In genomic region chr19:48959341-48960239, GRCh38 we compare ENCODE assay signal across 16 cellular contexts. TPM values are rescaled to one million over a fixed set of nuclear protein-coding genes. Genes with fewer than 3 reads are reported as not detected.
DNase-seq lines count a peak whose midpoint lies in the region; ATAC-seq and TF ChIP-seq lines count a peak whose summit lies in the region.
"Had no signal": no experiment of that assay in that cellular context is flagged by ENCODE, and none has a peak within 500 bp of the region (broad histone marks: within the 10 kb centered on the region; RNA-seq: fewer than 3 reads in every experiment).

No MANE protein-coding gene starts in this region.

- H3K9me3 ChIP-seq in Peyer's patch (no peaks in the 10 kb centered on the region), left lung (no peaks in the 10 kb centered on the region), heart right ventricle (no peaks in the 10 kb centered on the region)
- H3K9me3 ChIP-seq: breast epithelium had no signal

- intact Hi-C loops in left lung (cut with DNase I) = no loop called here
- intact Hi-C loops in heart right ventricle (cut with DNase I) = loop anchor here in 5 of 10 donors (10.0 kb wide), 4 partner anchors 85 to 485 kb away; partner anchors contain the start of genes CA11 (in 3 of the 5), DBP (in 2 of the 5) and PPP1R15A (in 2 of the 5)

- H3K27me3 ChIP-seq in Peyer's patch (no peaks in the 10 kb centered on the region), left lung (no peaks in the 10 kb centered on the region), heart right ventricle (no peaks in the 10 kb centered on the region)
- H3K27me3 ChIP-seq: breast epithelium had no signal

- WGBS in heart right ventricle, 2 donors = 83 to 88% methylated on average over 15 to 16 of the region's 16 CpGs

- ATAC-seq in left lung (no peak), heart right ventricle (no peak), HG03442 (IDR thresholded peaks at IDR 0.05; ENCODE audit: unreplicated experiment) (no peak)
- ATAC-seq: Panc1 had no signal

- TF ChIP-seq CTCF in Peyer's patch (IDR thresholded peaks at IDR 0.05) (no peak), left lung (IDR thresholded peaks at IDR 0.05) (no peak), heart right ventricle (IDR thresholded peaks at IDR 0.05) (no peak)

- TF ChIP-seq POLR2A in GM19193 (IDR thresholded peaks at IDR 0.05; ENCODE audit: extremely low read depth, insufficient read depth, insufficient read length) (peak; percentile 27), Peyer's patch (IDR thresholded peaks at IDR 0.05) (no peak)

- peaks cover 0 to 52% (median 24%) of the 10 kb centered on the region in 4 donors for H3K4me1 ChIP-seq in Peyer's patch
- H3K4me1 ChIP-seq in left lung = peaks cover 18 to 73% of the 10 kb centered on the region in 2 donors
- H3K4me1 ChIP-seq in heart right ventricle = peaks cover 14 to 51% (median 28%) of the 10 kb centered on the region in 9 donors

- H3K4me3 ChIP-seq in Peyer's patch = no peak overlapping the region
- H3K4me3 ChIP-seq in left lung = no peak overlapping the region
- no peak overlapping the region for H3K4me3 ChIP-seq in heart right ventricle
- H3K4me3 ChIP-seq: breast epithelium had no signal

- H3K36me3 ChIP-seq in Peyer's patch (no peaks in the 10 kb centered on the region), left lung (peaks cover 0 to 18% of the 10 kb centered on the region in 2 donors), heart right ventricle (peaks cover 0 to 31% (median 0%) of the 10 kb centered on the region in 9 donors)
- H3K36me3 ChIP-seq: breast epithelium had no signal

- H3K27ac ChIP-seq in Peyer's patch (peak overlapping the region; percentile 25 to 96 (median 88)), left lung (peak overlapping the region in 1 of 2 donors; percentile 45), heart right ventricle (no peak overlapping the region)
- H3K27ac ChIP-seq: breast epithelium had no signal

- peak in 1 of 3 donors; percentile 54 for DNase-seq in Peyer's patch
- peak; percentile 64 to 80 for DNase-seq in left lung
- no peak for DNase-seq in heart right ventricle
- DNase-seq: activated CD4-positive, alpha-beta T cell treated with anti-CD3 and anti-CD28 coated beads, Interleukin-2, amount 50 U/mL, for 48 hours; activated naive CD4-positive, alpha-beta T cell treated with Interleukin-2 at 50 U/mL for 16 hours; CD4-positive, alpha-beta T cell; endodermal cell; foreskin melanocyte; IMR-90; NCI-H1436 treated with DMSO at 0.1 percent for 48 hours; NCI-H446 treated with DMSO at 0.1 percent for 48 hours had no signal

RNA-seq across cellular contexts. Expression of gene BAX, which starts 4.9 kb away (rescaled TPM):
- total RNA-seq in Peyer's patch (100 to 1,000 TPM in 3 of 4 donors, 10 to 100 TPM in 1; 71.0 to 138 (median 104) TPM), left lung (100 to 1,000 TPM; 130 to 141 TPM), heart right ventricle (10 to 100 TPM; 11.5 to 41.5 (median 19.5) TPM)
- 10 to 100 TPM; 17.6 to 37.4 TPM for polyA plus RNA-seq in heart right ventricle

RNA-seq across cellular contexts. Expression of gene FTL, which starts 5.5 kb away (rescaled TPM):
- 1,000 to 10,000 TPM; 5,249 to 9,852 (median 6,180) TPM for total RNA-seq in Peyer's patch
- 1,000 to 10,000 TPM; 8,739 to 9,329 TPM for total RNA-seq in left lung
- 1,000 to 10,000 TPM in 2 of 10 donors, 100 to 1,000 TPM in 8; 450 to 3,518 (median 637) TPM for total RNA-seq in heart right ventricle
- polyA plus RNA-seq in heart right ventricle = 1,000 to 10,000 TPM; 1,046 to 1,578 TPM

RNA-seq across cellular contexts. Expression of gene DHDH, which starts 26.1 kb away (rescaled TPM):
- total RNA-seq in Peyer's patch (10 to 100 TPM in 3 of 4 donors, not detected in 1; 14.6 to 55.5 (median 45.9) TPM), left lung (1 to 10 TPM; 3.3 to 4.1 TPM), heart right ventricle (under 1 TPM in 1 of 10 donors, not detected in 9; 0.51 TPM)
- under 1 TPM in 1 of 2 donors, not detected in 1; 0.17 TPM for polyA plus RNA-seq in heart right ventricle
- total RNA-seq: skeletal muscle tissue had no signal

RNA-seq across cellular contexts. Expression of gene GYS1, which starts 33.5 kb away (rescaled TPM):
- total RNA-seq in Peyer's patch = 10 to 100 TPM; 24.8 to 61.8 (median 44.0) TPM
- 10 to 100 TPM; 42.5 to 49.0 TPM for total RNA-seq in left lung
- total RNA-seq in heart right ventricle = 100 to 1,000 TPM; 139 to 245 (median 201) TPM
- polyA plus RNA-seq in heart right ventricle = 100 to 1,000 TPM; 114 to 128 TPM

RNA-seq across cellular contexts. Expression of gene RUVBL2, which starts 34.1 kb away (rescaled TPM):
- total RNA-seq in Peyer's patch (100 to 1,000 TPM in 1 of 4 donors, 10 to 100 TPM in 3; 34.2 to 111 (median 42.8) TPM), left lung (10 to 100 TPM; 46.6 to 66.6 TPM), heart right ventricle (10 to 100 TPM; 40.1 to 60.4 (median 49.3) TPM)
- 100 to 1,000 TPM in 1 of 2 donors, 10 to 100 TPM in 1; 60.1 to 108 TPM for polyA plus RNA-seq in heart right ventricle

Comparison
In these comparisons a context has a peak if more than half of its experiments do, and no peak if none do; other contexts are left out.
1. DNase-seq: peak in left lung (2 of 2); none in heart right ventricle (0 of 2).
2. H3K27ac ChIP-seq: peak in Peyer's patch (4 of 4); none in heart right ventricle (0 of 10).